Comparison of ENCODE assay signal across 8 cellular contexts in genomic region chr19:3224346-3225325, GRCh38. TPM values are rescaled to one million over a fixed set of nuclear protein-coding genes. Genes with fewer than 3 reads are reported as not detected.
DNase-seq lines count a peak whose midpoint lies in the region; ATAC-seq, FAIRE-seq and TF ChIP-seq lines count a peak whose summit lies in the region.

Gene CELF5 (plus strand): TSS chr19:3224661. CDS start chr19:3224740, 79 bp downstream.

- FAIRE-seq in D721Med (lab: Jason Lieb, UNC): no peak

- DNase-seq in D721Med (ENCODE audit: insufficient read length, low spot score) (peak; percentile 81), M059J (ENCODE audit: low read depth) (peak; percentile 39), coronary artery (ENCODE audit: low spot score) (no peak), KG1 (lab: John Stamatoyannopoulos, UW) (no peak)
- DNase-seq in activated CD4-positive, alpha-beta T cell treated with anti-CD3 and anti-CD28 coated beads for 4 hours: peak; percentile 58 to 63
- DNase-seq in stimulated activated CD8-positive, alpha-beta memory T cell treated with anti-CD3 and anti-CD28 coated beads, Interleukin-7, amount 100 ng/mL, for 24 hours (ENCODE audit: low read depth): peak; percentile 13

- H3K36me3 ChIP-seq in mesodermal cell (ENCODE audit: control insufficient read depth, insufficient read depth, low read length): no peaks in the 10 kb centered on the region

- ATAC-seq in HG03039 (IDR thresholded peaks at IDR 0.05; ENCODE audit: unreplicated experiment): no peak

- H3K27ac ChIP-seq in coronary artery (no peak within 1 kb of the TSS), mesodermal cell (ENCODE audit: low read depth, low read length, severe bottlenecking) (no peak within 1 kb of the TSS)

- 0 to 3% methylated on average over 48 to 55 of the region's 99 CpGs for WGBS in mesodermal cell (ENCODE audit: insufficient coverage in 2 of 2), 2 experiments

- TF ChIP-seq CTCF in D721Med (IDR thresholded peaks at IDR 0.05; ENCODE audit: insufficient read depth, missing control alignments): peak; percentile 41
- TF ChIP-seq CTCF in coronary artery (IDR thresholded peaks at IDR 0.05): peak; percentile 42

- H3K4me3 ChIP-seq in coronary artery (peak within 1 kb of the TSS; percentile 65), mesodermal cell (ENCODE audit: extremely low read depth, insufficient read depth, low read length, poor library complexity, severe bottlenecking) (peak within 1 kb of the TSS; percentile 21)

- no peaks in the 10 kb centered on the region for H3K9me3 ChIP-seq in mesodermal cell (ENCODE audit: control insufficient read depth, low read length)

- H3K4me1 ChIP-seq in mesodermal cell (ENCODE audit: control insufficient read depth, insufficient read depth, low read length, poor library complexity, severe bottlenecking): no peaks in the 10 kb centered on the region

RNA-seq across cellular contexts. Expression of gene CELF5, which starts in this region (rescaled TPM):
- not detected in 2 replicates for total RNA-seq in M059J (2014; rRNA removed; shearing (Covaris generic))
- 1.3 TPM for polyA plus RNA-seq in mesodermal cell (2013, experiment 1 of 2)
- polyA plus RNA-seq in mesodermal cell (2013, experiment 2 of 2): 1.0 TPM

Comparison
In these comparisons a context has a peak if more than half of its experiments do, and no peak if none do; other contexts are left out.
1. Peak in DNase-seq in M059J; RNA of the gene not detected or under 1 TPM.
2. DNase-seq: peak in D721Med (single experiment), activated CD4-positive, alpha-beta T cell treated with anti-CD3 and anti-CD28 coated beads for 4 hours (2 of 2) and stimulated activated CD8-positive, alpha-beta memory T cell treated with anti-CD3 and anti-CD28 coated beads, Interleukin-7, amount 100 ng/mL, for 24 hours (single experiment); none in coronary artery (single experiment) and KG1 (single experiment).